28 cellular contexts compared by ENCODE assay signal in the genomic region with DNA sequence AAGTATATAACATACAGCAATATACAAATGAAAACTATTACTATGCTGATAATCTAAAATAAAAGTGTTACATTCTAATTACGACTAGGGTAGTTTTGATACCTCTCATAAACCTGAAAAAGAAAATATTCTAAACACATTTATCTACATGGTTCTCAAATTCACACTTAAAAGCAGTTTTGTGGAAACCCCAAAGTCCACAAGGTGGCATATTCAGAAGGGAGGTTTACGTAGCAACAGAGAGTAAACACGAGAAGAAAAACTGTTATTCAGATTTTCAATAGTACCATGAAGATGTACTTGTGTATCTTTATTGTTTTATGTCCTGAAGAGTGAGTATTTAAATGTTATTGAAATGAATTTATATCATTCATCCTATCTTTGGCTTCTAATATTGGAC.
"Had no signal": no experiment of that assay in that cellular context is flagged by ENCODE, and none has a peak within 500 bp of the region (broad histone marks: within the 10 kb centered on the region; RNA-seq: fewer than 3 reads in every experiment).

No MANE protein-coding gene starts in this region.

- H3K9me3 ChIP-seq: gastroesophageal sphincter had no signal

- H3K27me3 ChIP-seq: brain microvascular endothelial cell, esophagus squamous epithelium, heart right ventricle had no signal

- H3K4me3 ChIP-seq: esophagus squamous epithelium, gastroesophageal sphincter, heart right ventricle had no signal

- H3K36me3 ChIP-seq: brain microvascular endothelial cell, esophagus squamous epithelium, gastroesophageal sphincter, heart right ventricle, WERI-Rb-1 had no signal

- ATAC-seq: activated CD4-positive, CD25-positive, alpha-beta regulatory T cell treated with anti-CD3 and anti-CD28 coated beads, Interleukin-2, amount 50 U/mL, for 24 hours; activated CD8-positive, alpha-beta T cell treated with anti-CD3 and anti-CD28 coated beads for 36 hours; activated T-cell treated with anti-CD3 and anti-CD28 coated beads, Interleukin-2, amount 50 U/mL, for 4 hours; activated T-helper 17 cell treated with anti-CD3 and anti-CD28 coated beads, Interleukin-2, amount 50 U/mL, for 72 hours; effector memory CD8-positive, alpha-beta T cell; gastroesophageal sphincter; heart right ventricle; T-helper 17 cell had no signal

- H3K27ac ChIP-seq: brain microvascular endothelial cell, epithelial cell of prostate, esophagus squamous epithelium, gastroesophageal sphincter, heart right ventricle, WERI-Rb-1 had no signal

- DNase-seq: activated B cell treated with CpG ODN at 0.5 μM for 24 hours; activated CD4-positive, alpha-beta T cell treated with anti-CD3 and anti-CD28 coated beads for 48 hours; activated CD4-positive, alpha-beta T cell treated with anti-CD3 and anti-CD28 coated beads, Interleukin-2, amount 50 U/mL, for 1 hour; activated CD4-positive, alpha-beta T cell treated with anti-CD3 and anti-CD28 coated beads, Interleukin-2, amount 50 U/mL, for 48 hours; activated CD8-positive, alpha-beta memory T cell treated with anti-CD3 and anti-CD28 coated beads for 24 hours; activated CD8-positive, alpha-beta T cell treated with anti-CD3 and anti-CD28 coated beads for 36 hours; activated effector memory CD4-positive, alpha-beta T cell treated with Interleukin-2 at 50 U/mL for 16 hours; activated gamma-delta T cell treated with Interleukin-2 at 50 U/mL for 16 hours; activated naive CD4-positive, alpha-beta T cell treated with anti-CD3 and anti-CD28 coated beads, Interleukin-2, amount 50 U/mL, for 16 hours; activated naive CD4-positive, alpha-beta T cell treated with Interleukin-2 at 50 U/mL for 16 hours; activated T-cell treated with anti-CD3 and anti-CD28 coated beads, Interleukin-2, amount 50 U/mL, for 4 hours; amniotic stem cell; anterior cingulate cortex; brain microvascular endothelial cell; cortex of kidney; dermis blood vessel endothelial cell; effector CD4-positive, alpha-beta T cell; effector memory CD8-positive, alpha-beta T cell; esophagus squamous epithelium; foreskin melanocyte; heart right ventricle; T-helper 17 cell; T1000; WERI-Rb-1 had no signal

- H3K4me1 ChIP-seq: esophagus squamous epithelium, gastroesophageal sphincter, heart right ventricle had no signal
